ENCODE assay signal across 10 cellular contexts in genomic region chr1:2258996-2259395, GRCh38. TPM values are rescaled to one million over a fixed set of nuclear protein-coding genes. Genes with fewer than 3 reads are reported as not detected.
DNase-seq lines count a peak whose midpoint lies in the region; ATAC-seq and TF ChIP-seq lines count a peak whose summit lies in the region.
"Had no signal": no experiment of that assay in that cellular context is flagged by ENCODE, and none has a peak within 500 bp of the region (broad histone marks: within the 10 kb centered on the region; RNA-seq: fewer than 3 reads in every experiment).

No MANE protein-coding gene starts in this region.

- no peak overlapping the region for H3K4me3 ChIP-seq in Jurkat, Clone E6-1 (ENCODE audit: low read length)
- peak overlapping the region in 19 of 59 donors; percentile 2 to 40 (median 10) for H3K4me3 ChIP-seq in dorsolateral prefrontal cortex
- H3K4me3 ChIP-seq: SJSA1 had no signal

- TF ChIP-seq CTCF in dorsolateral prefrontal cortex (IDR thresholded peaks at IDR 0.05 in 54 of 56, conservative IDR thresholded peaks at IDR 0.05 in 2 of 56; ENCODE audit: low read depth in 1 of 56, partially characterized antibody in 56 of 56): no peak

- H3K27me3 ChIP-seq in dorsolateral prefrontal cortex: no peaks in the 10 kb centered on the region
- H3K27me3 ChIP-seq: SJSA1 had no signal

- H3K27ac ChIP-seq in dorsolateral prefrontal cortex: peak overlapping the region in 54 of 59 donors; percentile 6 to 90 (median 69)
- H3K27ac ChIP-seq: SJSA1 had no signal

- no peak for ATAC-seq in GM18519 (IDR thresholded peaks at IDR 0.05; ENCODE audit: low FRiP score, unreplicated experiment)

- DNase-seq in Jurkat, Clone E6-1 (ENCODE audit: low read depth, low spot score): peak; percentile 41
- DNase-seq in activated CD8-positive, alpha-beta memory T cell treated with anti-CD3 and anti-CD28 coated beads for 4 hours (ENCODE audit: low read depth in 2 of 2): peak; percentile 38 to 53
- DNase-seq in dorsolateral prefrontal cortex: no peak
- DNase-seq in stimulated activated CD8-positive, alpha-beta memory T cell treated with anti-CD3 and anti-CD28 coated beads, Interleukin-12 subunit alpha, Interleukin-12 subunit beta, amount 100 ng/mL, for 4 hours (ENCODE audit: low read depth): peak; percentile 45
- no peak for DNase-seq in retina
- DNase-seq in NCI-H1105 treated with DMSO at 0.1 percent for 48 hours (lab: John Stamatoyannopoulos, UW): no peak
- DNase-seq in mucosa of gallbladder (ENCODE audit: low spot score): no peak
- DNase-seq: NCI-H1436 had no signal

- intact Hi-C loops in dorsolateral prefrontal cortex (cut with DNase I): loop anchor here in 1 of 2 donors (5.0 kb wide), 1 partner anchor 53 kb away; no protein-coding TSS in a partner anchor

RNA-seq across cellular contexts. Expression of gene SKI, which starts 30.9 kb away (rescaled TPM):
- polyA plus RNA-seq in Jurkat, Clone E6-1 (2012; ENCODE audit: insufficient read depth, insufficient read length): 4.5 TPM
- total RNA-seq in dorsolateral prefrontal cortex (100 to 1,000 TPM in 27 of 120 experiments, 10 to 100 TPM in 93; 65.3 to 147 (median 87.5) TPM), mucosa of gallbladder (78.9 TPM)

Comparison
In these comparisons a context has a peak if more than half of its experiments do, and no peak if none do; other contexts are left out.
1. DNase-seq: peak in Jurkat, Clone E6-1 (single experiment), activated CD8-positive, alpha-beta memory T cell treated with anti-CD3 and anti-CD28 coated beads for 4 hours (2 of 2) and stimulated activated CD8-positive, alpha-beta memory T cell treated with anti-CD3 and anti-CD28 coated beads, Interleukin-12 subunit alpha, Interleukin-12 subunit beta, amount 100 ng/mL, for 4 hours (single experiment); none in dorsolateral prefrontal cortex (0 of 10), retina (single experiment), NCI-H1105 treated with DMSO at 0.1 percent for 48 hours (single experiment) and mucosa of gallbladder (single experiment).